In the genomic region with DNA sequence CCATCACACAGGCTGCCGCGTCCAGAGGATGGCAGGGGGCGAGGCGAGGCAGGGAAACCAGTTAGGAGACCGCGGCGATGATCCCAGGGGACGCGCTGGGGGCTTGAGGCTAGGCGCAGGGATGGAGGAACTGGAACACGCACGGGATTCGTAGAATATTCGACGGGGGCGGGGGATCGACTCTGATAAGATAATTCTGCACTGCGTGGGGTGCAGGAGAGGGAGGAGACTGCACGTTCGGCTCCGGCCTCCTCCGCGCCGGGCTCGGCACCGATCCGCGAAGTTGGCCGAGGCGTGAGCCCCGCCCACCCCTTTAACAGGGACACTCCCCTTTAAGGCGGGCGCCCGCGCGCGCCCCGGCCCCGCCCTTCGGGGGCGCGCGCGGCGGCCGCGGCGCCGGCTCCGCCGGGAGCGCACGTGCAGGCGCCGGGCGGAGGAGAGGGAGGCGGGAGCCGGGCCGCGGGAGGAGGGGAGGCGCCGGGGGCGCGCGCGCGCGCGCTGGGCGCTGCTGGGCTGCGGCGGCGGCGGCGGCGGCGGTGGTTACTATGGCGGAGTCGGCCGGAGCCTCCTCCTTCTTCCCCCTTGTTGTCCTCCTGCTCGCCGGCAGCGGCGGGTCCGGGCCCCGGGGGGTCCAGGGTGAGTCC, we compare ENCODE assay signal across 8 cellular contexts. TPM values are rescaled to one million over a fixed set of nuclear protein-coding genes. Genes with fewer than 3 reads are reported as not detected.
DNase-seq lines count a peak whose midpoint lies in the region; ATAC-seq and TF ChIP-seq lines count a peak whose summit lies in the region.

A gene (plus strand): TSS at position 501 of the 644 bp plus-strand sequence. CDS start 45 bp downstream, at position 546.

- H3K27me3 ChIP-seq in A673 (replicated peaks; ENCODE audit: insufficient read depth, low read depth, low read length, poor library complexity) (no peaks in the 10 kb centered on the region), layer of hippocampus (ENCODE audit: control insufficient read depth, insufficient read depth, low read length) (no peaks in the 10 kb centered on the region)

- CTCF ChIA-PET in A673 (lab: Charles Lee): interaction anchor here (0.9 kb wide), 1 partner anchor 15 kb away, joined by 3 read pairs; no protein-coding TSS in a partner anchor

- DNase-seq in A673 (ENCODE audit: low spot score) (peak; percentile 96), NCI-H524 (lab: John Stamatoyannopoulos, UW) (peak; percentile 83 to 85), choroid plexus epithelial cell (ENCODE audit: low read depth) (peak; percentile 94)
- peak; percentile 92 to 94 for DNase-seq in activated CD4-positive, alpha-beta T cell treated with anti-CD3 and anti-CD28 coated beads for 4 hours
- peak; percentile 77 to 81 for DNase-seq in stimulated activated CD4-positive, alpha-beta T cell treated with anti-CD3 and anti-CD28 coated beads, Interleukin-1b, Interleukin-23, amount 100 ng/mL, for 1 hour (ENCODE audit: low read depth in 2 of 2)

- BruUV-seq in A673 (replicated peaks; lab: Mats Ljungman, UMichigan): no TSS peak

- H3K9me3 ChIP-seq in A673 (ENCODE audit: low read depth, low read length, poor library complexity, severe bottlenecking): no peaks in the 10 kb centered on the region

- H3K4me1 ChIP-seq in A673 (ENCODE audit: insufficient read depth, low read length, poor library complexity, severe bottlenecking): peaks cover 28% of the 10 kb centered on the region

- no peak for TF ChIP-seq CTCF in A673 (conservative IDR thresholded peaks at IDR 0.05; ENCODE audit: low read depth, low read length)
- TF ChIP-seq CTCF in choroid plexus epithelial cell (conservative IDR thresholded peaks at IDR 0.05; ENCODE audit: low read depth, low read length): no peak

- POLR2A ChIA-PET in A673 (lab: Charles Lee; ENCODE audit: low non-redundant PET): no interaction called here

- H3K27ac ChIP-seq in A673 (ENCODE audit: low read depth, low read length, poor library complexity, severe bottlenecking) (peak within 1 kb of the TSS; percentile 92), layer of hippocampus (ENCODE audit: low read depth, low read length) (peak within 1 kb of the TSS; percentile 69)

- ATAC-seq in GM19023 (IDR thresholded peaks at IDR 0.05; ENCODE audit: unreplicated experiment) (peak; percentile 88), HG03439 (IDR thresholded peaks at IDR 0.05; ENCODE audit: unreplicated experiment) (peak; percentile 86)

- no peaks in the 10 kb centered on the region for H3K36me3 ChIP-seq in A673 (ENCODE audit: insufficient read depth, low read length, poor library complexity, severe bottlenecking)

- peak within 1 kb of the TSS; percentile 96 for H3K4me3 ChIP-seq in A673 (ENCODE audit: low read depth, low read length, poor library complexity, severe bottlenecking)
- peak within 1 kb of the TSS; percentile 83 for H3K4me3 ChIP-seq in choroid plexus epithelial cell (ENCODE audit: low read depth, low read length)

- intact Hi-C loops in A673 (cut with micrococcal nuclease; ENCODE audit: unreplicated experiment): no loop called here

RNA-seq across cellular contexts. Expression of the gene that starts here (rescaled TPM):
- 25.5 and 27.4 TPM in 2 replicates for total RNA-seq in A673 (2021)

Comparison
In these comparisons a context has a peak if more than half of its experiments do, and no peak if none do; other contexts are left out.
1. Peak in every context shown above with its lines: DNase-seq, ATAC-seq, H3K4me3 ChIP-seq and H3K27ac ChIP-seq.